Comparison of ENCODE assay signal across 1 cellular context in the genomic region with DNA sequence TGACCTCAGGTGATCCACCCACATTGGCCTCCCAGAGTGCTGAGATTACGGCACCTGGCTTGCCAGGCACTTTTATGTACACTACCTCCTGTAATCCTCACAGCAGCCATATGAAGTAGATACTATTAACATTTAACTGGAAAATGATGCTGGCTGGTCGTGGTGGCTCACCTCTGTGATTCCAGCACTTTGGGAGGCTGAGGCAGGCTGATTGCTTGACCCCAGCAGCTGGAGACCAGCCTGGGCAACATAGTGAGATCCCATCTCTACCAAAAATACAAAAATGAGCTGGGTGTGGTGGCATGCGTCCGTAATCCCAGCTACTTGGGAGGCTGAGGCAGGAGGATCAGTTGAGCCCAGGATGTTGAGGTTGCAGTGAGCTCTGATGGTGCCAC.
TF ChIP-seq lines count a peak whose summit lies in the region.

No MANE protein-coding gene starts in this region.

TF ChIP-seq in HepG2, 621 proteins besides CTCF, POLR2A, EP300 and RAD21:
- TF ChIP-seq ZFP82 (CRISPR knock-in tag; IDR thresholded peaks at IDR 0.05; ENCODE audit: borderline replicate concordance) (0 out of 2 replicates have a peak, but pooled peaks have one; percentile 49), ZNF121 (CRISPR knock-in tag; IDR thresholded peaks at IDR 0.05) (peak; percentile 83), IRF2 (CRISPR knock-in tag; IDR thresholded peaks at IDR 0.05) (no peak)
